18 cellular contexts compared by ENCODE assay signal in genomic region chr21:27189870-27190269, GRCh38.
"Had no signal": no experiment of that assay in that cellular context is flagged by ENCODE, and none has a peak within 500 bp of the region (broad histone marks: within the 10 kb centered on the region; RNA-seq: fewer than 3 reads in every experiment).

No MANE protein-coding gene starts in this region.

- H3K4me3 Mint-ChIP-seq: naive thymus-derived CD8-positive, alpha-beta T cell; neural crest cell; stimulated activated naive B cell treated with anti-CD40 and anti-IgM and Interleukin-4, amounts not matched to agents 10 μg/mL and 1 μg/mL and 100 μg/mL, for 72 hours; stimulated activated naive CD8-positive, alpha-beta T cell treated with anti-CD3 and anti-CD28 coated beads, Interleukin-15, amount 100 ng/mL, for 72 hours had no signal

- H3K4me3 ChIP-seq: heart right ventricle, mucosa of descending colon, right atrium auricular region, sigmoid colon, skin epidermis, testis, transverse colon had no signal

- H3K36me3 ChIP-seq: heart right ventricle, right atrium auricular region, sigmoid colon, transverse colon had no signal

- H3K27me3 ChIP-seq: heart right ventricle, right atrium auricular region, sigmoid colon, testis, transverse colon had no signal

- DNase-seq: effector memory CD4-positive, alpha-beta T cell; heart right ventricle; hypothalamus; left colon; mucosa of descending colon; naive thymus-derived CD8-positive, alpha-beta T cell; posterior cingulate gyrus; sigmoid colon; stimulated activated CD4-positive, alpha-beta T cell treated with anti-CD3 and anti-CD28 coated beads, Interleukin-2, amount 100 ng/mL, for 24 hours; stimulated activated CD4-positive, alpha-beta T cell treated with anti-CD3 and anti-CD28 coated beads, Interleukin-4, amount 100 ng/mL, for 4 hours; stimulated activated naive B cell treated with anti-CD40 and anti-IgM and Interleukin-4, amounts not matched to agents 10 μg/mL and 1 μg/mL and 100 μg/mL, for 72 hours; stimulated activated naive CD8-positive, alpha-beta T cell treated with anti-CD3 and anti-CD28 coated beads, Interleukin-15, amount 100 ng/mL, for 72 hours; transverse colon had no signal

- H3K4me1 ChIP-seq: heart right ventricle, right atrium auricular region, sigmoid colon, testis, transverse colon had no signal

- H3K27ac Mint-ChIP-seq: naive thymus-derived CD8-positive, alpha-beta T cell; stimulated activated naive B cell treated with anti-CD40 and anti-IgM and Interleukin-4, amounts not matched to agents 10 μg/mL and 1 μg/mL and 100 μg/mL, for 72 hours; stimulated activated naive CD8-positive, alpha-beta T cell treated with anti-CD3 and anti-CD28 coated beads, Interleukin-15, amount 100 ng/mL, for 72 hours had no signal

- H3K4me1 Mint-ChIP-seq: naive thymus-derived CD8-positive, alpha-beta T cell; neural crest cell; stimulated activated naive B cell treated with anti-CD40 and anti-IgM and Interleukin-4, amounts not matched to agents 10 μg/mL and 1 μg/mL and 100 μg/mL, for 72 hours; stimulated activated naive CD8-positive, alpha-beta T cell treated with anti-CD3 and anti-CD28 coated beads, Interleukin-15, amount 100 ng/mL, for 72 hours had no signal

- ATAC-seq: esophagus mucosa; heart right ventricle; left colon; mucosa of descending colon; naive thymus-derived CD8-positive, alpha-beta T cell; stimulated activated naive B cell treated with anti-CD40 and anti-IgM and Interleukin-4, amounts not matched to agents 10 μg/mL and 1 μg/mL and 100 μg/mL, for 72 hours; stimulated activated naive CD8-positive, alpha-beta T cell treated with anti-CD3 and anti-CD28 coated beads, Interleukin-15, amount 100 ng/mL, for 72 hours had no signal

- H3K9me3 ChIP-seq: mucosa of descending colon, right atrium auricular region, sigmoid colon, testis, transverse colon had no signal

- H3K27me3 Mint-ChIP-seq: naive thymus-derived CD8-positive, alpha-beta T cell; stimulated activated naive B cell treated with anti-CD40 and anti-IgM and Interleukin-4, amounts not matched to agents 10 μg/mL and 1 μg/mL and 100 μg/mL, for 72 hours; stimulated activated naive CD8-positive, alpha-beta T cell treated with anti-CD3 and anti-CD28 coated beads, Interleukin-15, amount 100 ng/mL, for 72 hours had no signal

- H3K27ac ChIP-seq: heart right ventricle, right atrium auricular region, sigmoid colon, skin epidermis, testis, transverse colon had no signal

- H3K9me3 Mint-ChIP-seq: stimulated activated naive B cell treated with anti-CD40 and anti-IgM and Interleukin-4, amounts not matched to agents 10 μg/mL and 1 μg/mL and 100 μg/mL, for 72 hours; stimulated activated naive CD8-positive, alpha-beta T cell treated with anti-CD3 and anti-CD28 coated beads, Interleukin-15, amount 100 ng/mL, for 72 hours had no signal

- H3K36me3 Mint-ChIP-seq: stimulated activated naive B cell treated with anti-CD40 and anti-IgM and Interleukin-4, amounts not matched to agents 10 μg/mL and 1 μg/mL and 100 μg/mL, for 72 hours had no signal
